21 cellular contexts compared by ENCODE assay signal in the genomic region with DNA sequence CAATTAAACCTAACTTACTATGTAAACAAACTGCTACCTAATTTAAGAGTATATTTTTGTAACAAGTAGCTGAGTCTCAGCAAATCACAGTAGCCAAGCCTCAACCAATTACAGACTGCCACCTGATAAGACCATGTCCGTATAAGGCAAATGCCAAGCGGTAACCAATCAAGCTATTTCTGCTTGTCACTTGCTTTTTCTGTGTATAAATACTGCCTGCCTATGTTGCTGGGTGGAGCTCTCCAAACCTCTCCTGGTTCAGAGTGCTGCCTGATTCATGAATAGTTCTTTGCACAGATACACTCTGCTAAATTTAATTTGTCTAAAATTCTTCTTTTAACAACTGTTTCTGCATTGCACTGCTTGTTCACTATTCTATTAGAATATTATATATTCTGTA. TPM values are rescaled to one million over a fixed set of nuclear protein-coding genes. Genes with fewer than 3 reads are reported as not detected.
DNase-seq lines count a peak whose midpoint lies in the region; ATAC-seq and TF ChIP-seq lines count a peak whose summit lies in the region.
"Had no signal": no experiment of that assay in that cellular context is flagged by ENCODE, and none has a peak within 500 bp of the region (broad histone marks: within the 10 kb centered on the region; RNA-seq: fewer than 3 reads in every experiment).

No MANE protein-coding gene starts in this region.

- CTCF ChIA-PET in HEK293 (lab: Yijun Ruan, JAX): no interaction called here

- peak; percentile 28 for DNase-seq in DMS53 (lab: John Stamatoyannopoulos, UW)
- no peak for DNase-seq in DMS53 treated with DMSO at 0.1 percent for 48 hours (lab: John Stamatoyannopoulos, UW; ENCODE audit: unreplicated experiment)
- peak; percentile 53 for DNase-seq in RKO (ENCODE audit: low spot score)
- DNase-seq in left colon: no peak
- no peak for DNase-seq in AG08396 (ENCODE audit: low spot score)
- DNase-seq: 8988T; CD4-positive, alpha-beta memory T cell; DMS79 treated with DMSO at 0.1 percent for 48 hours; NCI-H1092 treated with DMSO at 0.1 percent for 48 hours; NCI-H146; NCI-H2029 treated with DMSO at 0.1 percent for 48 hours; NCI-H748 treated with DMSO at 0.1 percent for 48 hours; NK-92 treated with Interleukin-12 subunit alpha and Interleukin-12 subunit beta, amount 100 ng/mL, for 24 hours; SHP77; T-cell had no signal

- H3K27ac ChIP-seq in HEK293 (ENCODE audit: extremely low read depth, low read depth, low read length): no peak overlapping the region
- H3K27ac ChIP-seq: KMS-11, SK-N-MC had no signal

- intact Hi-C loops in left colon (cut with DNase I, micrococcal nuclease): no loop called here

- H3K4me3 ChIP-seq in HEK293 (ENCODE audit: low read depth, low read length): no peak overlapping the region
- H3K4me3 ChIP-seq: HAP-1, SK-N-MC had no signal

- H3K4me1 ChIP-seq in HEK293 (ENCODE audit: control insufficient read depth, insufficient read depth, low read length): no peaks in the 10 kb centered on the region; the same call in 1 of the 2 replicates

- POLR2A ChIA-PET in HEK293 (lab: Yijun Ruan, JAX): interaction anchor here (0.6 kb wide), 1 partner anchor 176 kb away, joined by 5 read pairs; no protein-coding TSS in a partner anchor

- H3K9me3 ChIP-seq in HEK293 (ENCODE audit: control insufficient read depth, insufficient read depth, low read depth, low read length): no peaks in the 10 kb centered on the region

- TF ChIP-seq CTCF in HEK293 (tag by site-specific recombination; IDR thresholded peaks at IDR 0.05): no peak

- peak; percentile 61 for ATAC-seq in left colon
- no peak for ATAC-seq in GM21825 (IDR thresholded peaks at IDR 0.05; ENCODE audit: unreplicated experiment)
- no peak for ATAC-seq in HG03520 (IDR thresholded peaks at IDR 0.05; ENCODE audit: unreplicated experiment)
- ATAC-seq: T-cell had no signal

- H3K36me3 ChIP-seq in HEK293 (ENCODE audit: control insufficient read depth in 2 of 2, insufficient read depth in 1 of 2, low read length in 2 of 2): 0 out of 3 replicates have a peak, but pooled peaks cover 0 to 6% of the 10 kb centered on the region in 2 experiments
- H3K36me3 ChIP-seq: HAP-1 had no signal

TF ChIP-seq in HEK293, 187 proteins besides CTCF, POLR2A, EP300 and RAD21:
- TF ChIP-seq ZBTB20 (tag by site-specific recombination; IDR thresholded peaks at IDR 0.05): no peak
- TF ChIP-seq ZNF362 (tag by site-specific recombination; IDR thresholded peaks at IDR 0.05): no peak
- TF ChIP-seq ZNF596 (tag by site-specific recombination; IDR thresholded peaks at IDR 0.05): no peak
- TF ChIP-seq ZNF433 (tag by site-specific recombination; IDR thresholded peaks at IDR 0.05; ENCODE audit: low read depth): no peak
- no peak for TF ChIP-seq ZNF157 (tag by site-specific recombination; IDR thresholded peaks at IDR 0.05)
- no peak for TF ChIP-seq ZNF48 (tag by site-specific recombination; IDR thresholded peaks at IDR 0.05)
- no peak for TF ChIP-seq KLF10 (tag by site-specific recombination; IDR thresholded peaks at IDR 0.05)
- TF ChIP-seq OSR2 (tag by site-specific recombination; IDR thresholded peaks at IDR 0.05): 0 out of 2 replicates have a peak, but pooled peaks have one; percentile 19
- no peak for TF ChIP-seq ZNF24 (tag by site-specific recombination; IDR thresholded peaks at IDR 0.05)
- no peak for TF ChIP-seq INSM2 (tag by site-specific recombination; IDR thresholded peaks at IDR 0.05)
- peak; percentile 98 for TF ChIP-seq ZNF549 (tag by site-specific recombination; IDR thresholded peaks at IDR 0.05)
- peak; percentile 88 for TF ChIP-seq SETDB1 (IDR thresholded peaks at IDR 0.05; ENCODE audit: insufficient read length, low read length)

RNA-seq across cellular contexts. Expression of gene ZNF148, which starts 42.6 kb away (rescaled TPM):
- total RNA-seq in left colon: 10 to 100 TPM; 44.3 to 48.6 TPM

Comparison
In these comparisons a context has a peak if more than half of its experiments do, and no peak if none do; other contexts are left out.
1. DNase-seq: peak in DMS53 (single experiment) and RKO (single experiment); none in DMS53 treated with DMSO at 0.1 percent for 48 hours (single experiment), left colon (0 of 2) and AG08396 (single experiment).